12 cellular contexts compared by ENCODE assay signal in the genomic region with DNA sequence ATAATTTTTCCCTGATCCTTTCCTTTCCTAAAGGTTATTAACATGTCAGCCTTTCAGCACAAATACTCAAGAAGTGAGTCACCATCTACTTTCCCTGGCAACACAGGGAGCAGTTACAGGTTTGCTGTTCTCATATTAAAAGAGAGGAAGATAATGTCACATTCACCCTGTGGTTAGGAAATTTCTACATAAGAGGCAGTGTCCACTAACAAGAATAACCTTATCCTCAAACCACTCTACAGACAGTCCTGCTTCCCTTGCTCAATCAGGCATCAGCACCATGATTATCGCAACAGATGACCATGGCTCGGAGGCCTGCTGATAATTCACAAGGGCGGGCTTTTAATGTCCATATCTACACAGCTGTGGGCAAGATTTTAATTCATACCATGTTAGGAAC. TPM values are rescaled to one million over a fixed set of nuclear protein-coding genes. Genes with fewer than 3 reads are reported as not detected.
DNase-seq lines count a peak whose midpoint lies in the region; ATAC-seq and TF ChIP-seq lines count a peak whose summit lies in the region.
"Had no signal": no experiment of that assay in that cellular context is flagged by ENCODE, and none has a peak within 500 bp of the region (broad histone marks: within the 10 kb centered on the region; RNA-seq: fewer than 3 reads in every experiment).

No MANE protein-coding gene starts in this region.

- TF ChIP-seq CTCF in AG04449 (IDR thresholded peaks at IDR 0.05; ENCODE audit: insufficient read depth, low read length, missing control alignments) (no peak), cardiac fibroblast (IDR thresholded peaks at IDR 0.05; ENCODE audit: low read depth, low read length) (no peak), kidney epithelial cell (IDR thresholded peaks at IDR 0.05; ENCODE audit: insufficient read depth, low read length, poor library complexity, severe bottlenecking) (no peak)
- no peak for TF ChIP-seq CTCF in activated CD8-positive, alpha-beta T cell treated with anti-CD3 and anti-CD28 coated beads for 36 hours (IDR thresholded peaks at IDR 0.05)

- POLR2A ChIA-PET in AG04449 (lab: Yijun Ruan, JAX): no interaction called here
- POLR2A ChIA-PET in activated CD8-positive, alpha-beta T cell treated with anti-CD3 and anti-CD28 coated beads for 36 hours (lab: Charles Lee): no interaction called here

- intact Hi-C loops in activated CD8-positive, alpha-beta T cell treated with anti-CD3 and anti-CD28 coated beads for 36 hours (cut with micrococcal nuclease): no loop called here

- no peaks in the 10 kb centered on the region for H3K36me3 ChIP-seq in kidney epithelial cell (ENCODE audit: control insufficient read depth, insufficient read depth, low read length)

- H3K9me3 Mint-ChIP-seq in activated CD8-positive, alpha-beta memory T cell treated with anti-CD3 and anti-CD28 coated beads, Interleukin-2, amount 10 ng/mL, durations not matched to agents 7 days and 5 days (ENCODE audit: low read depth): no peaks in the 10 kb centered on the region
- no peaks in the 10 kb centered on the region for H3K9me3 Mint-ChIP-seq in stimulated activated memory B cell treated with anti-CD40 and anti-IgM and Interleukin-4, amounts not matched to agents 10 μg/mL and 1 μg/mL and 100 μg/mL, for 72 hours
- H3K9me3 Mint-ChIP-seq in activated CD8-positive, alpha-beta T cell treated with anti-CD3 and anti-CD28 coated beads for 36 hours: no peaks in the 10 kb centered on the region
- H3K9me3 Mint-ChIP-seq: WTC11 had no signal

- CTCF ChIA-PET in AG04449 (lab: Yijun Ruan, JAX): interaction anchor here (1.3 to 1.6 kb wide), 4 partner anchors 16 to 33 kb away, joined by 3 to 5 read pairs (median 4); partner anchors contain the start of gene RNF150
- CTCF ChIA-PET in activated CD8-positive, alpha-beta memory T cell treated with anti-CD3 and anti-CD28 coated beads, Interleukin-2, amount 10 ng/mL, durations not matched to agents 7 days and 5 days (lab: Charles Lee): no interaction called here
- CTCF ChIA-PET in activated CD8-positive, alpha-beta T cell treated with anti-CD3 and anti-CD28 coated beads for 36 hours (lab: Charles Lee): no interaction called here

- no peak overlapping the region for H3K27ac Mint-ChIP-seq in activated CD8-positive, alpha-beta memory T cell treated with anti-CD3 and anti-CD28 coated beads, Interleukin-2, amount 10 ng/mL, durations not matched to agents 7 days and 5 days
- no peak overlapping the region for H3K27ac Mint-ChIP-seq in stimulated activated memory B cell treated with anti-CD40 and anti-IgM and Interleukin-4, amounts not matched to agents 10 μg/mL and 1 μg/mL and 100 μg/mL, for 72 hours
- H3K27ac Mint-ChIP-seq in activated CD8-positive, alpha-beta T cell treated with anti-CD3 and anti-CD28 coated beads for 36 hours: no peak overlapping the region
- H3K27ac Mint-ChIP-seq: activated T-cell treated with anti-CD3 and anti-CD28 coated beads, Interleukin-2, amount 50 U/mL, for 72 hours; WTC11 had no signal

- DNase-seq in AG04449 (ENCODE audit: low read depth, low spot score) (peak; percentile 36), HT1080 (ENCODE audit: low read depth) (peak; percentile 77), cardiac fibroblast (ENCODE audit: low read depth in 2 of 2) (peak; percentile 29 to 58), kidney epithelial cell (ENCODE audit: low read depth) (peak; percentile 60), occipital lobe (lab: John Stamatoyannopoulos, UW) (no peak)
- no peak for DNase-seq in activated CD8-positive, alpha-beta memory T cell treated with anti-CD3 and anti-CD28 coated beads, Interleukin-2, amount 10 ng/mL, durations not matched to agents 7 days and 5 days
- no peak for DNase-seq in activated CD8-positive, alpha-beta T cell treated with anti-CD3 and anti-CD28 coated beads for 36 hours
- DNase-seq: activated T-cell treated with anti-CD3 and anti-CD28 coated beads, Interleukin-2, amount 50 U/mL, for 72 hours; H7 had no signal

- H3K27me3 ChIP-seq in kidney epithelial cell (ENCODE audit: control insufficient read depth, insufficient read depth, low read length): no peaks in the 10 kb centered on the region

- no peak overlapping the region for H3K4me3 ChIP-seq in AG04449 (ENCODE audit: low read depth, low read length)
- no peak overlapping the region for H3K4me3 ChIP-seq in cardiac fibroblast (replicated peaks in 1 of 2; ENCODE audit: low read depth in 2 of 2, low read length in 2 of 2)
- H3K4me3 ChIP-seq in kidney epithelial cell (ENCODE audit: low read depth, low read length): no peak overlapping the region
- H3K4me3 ChIP-seq: smooth muscle cell had no signal

- no peaks in the 10 kb centered on the region for H3K4me1 Mint-ChIP-seq in activated CD8-positive, alpha-beta memory T cell treated with anti-CD3 and anti-CD28 coated beads, Interleukin-2, amount 10 ng/mL, durations not matched to agents 7 days and 5 days
- no peaks in the 10 kb centered on the region for H3K4me1 Mint-ChIP-seq in stimulated activated memory B cell treated with anti-CD40 and anti-IgM and Interleukin-4, amounts not matched to agents 10 μg/mL and 1 μg/mL and 100 μg/mL, for 72 hours
- no peaks in the 10 kb centered on the region for H3K4me1 Mint-ChIP-seq in activated CD8-positive, alpha-beta T cell treated with anti-CD3 and anti-CD28 coated beads for 36 hours (ENCODE audit: low read depth)
- H3K4me1 Mint-ChIP-seq: WTC11 had no signal

- peaks cover 2% of the 10 kb centered on the region for H3K27me3 Mint-ChIP-seq in activated CD8-positive, alpha-beta memory T cell treated with anti-CD3 and anti-CD28 coated beads, Interleukin-2, amount 10 ng/mL, durations not matched to agents 7 days and 5 days
- H3K27me3 Mint-ChIP-seq in stimulated activated memory B cell treated with anti-CD40 and anti-IgM and Interleukin-4, amounts not matched to agents 10 μg/mL and 1 μg/mL and 100 μg/mL, for 72 hours: no peaks in the 10 kb centered on the region
- no peaks in the 10 kb centered on the region for H3K27me3 Mint-ChIP-seq in activated CD8-positive, alpha-beta T cell treated with anti-CD3 and anti-CD28 coated beads for 36 hours

- H3K36me3 Mint-ChIP-seq in activated CD8-positive, alpha-beta memory T cell treated with anti-CD3 and anti-CD28 coated beads, Interleukin-2, amount 10 ng/mL, durations not matched to agents 7 days and 5 days: no peaks in the 10 kb centered on the region
- H3K36me3 Mint-ChIP-seq in stimulated activated memory B cell treated with anti-CD40 and anti-IgM and Interleukin-4, amounts not matched to agents 10 μg/mL and 1 μg/mL and 100 μg/mL, for 72 hours: no peaks in the 10 kb centered on the region
- no peaks in the 10 kb centered on the region for H3K36me3 Mint-ChIP-seq in activated CD8-positive, alpha-beta T cell treated with anti-CD3 and anti-CD28 coated beads for 36 hours (ENCODE audit: low read depth)
- H3K36me3 Mint-ChIP-seq: WTC11 had no signal

- H3K4me3 Mint-ChIP-seq in activated CD8-positive, alpha-beta memory T cell treated with anti-CD3 and anti-CD28 coated beads, Interleukin-2, amount 10 ng/mL, durations not matched to agents 7 days and 5 days: no peak overlapping the region
- no peak overlapping the region for H3K4me3 Mint-ChIP-seq in stimulated activated memory B cell treated with anti-CD40 and anti-IgM and Interleukin-4, amounts not matched to agents 10 μg/mL and 1 μg/mL and 100 μg/mL, for 72 hours
- H3K4me3 Mint-ChIP-seq in activated CD8-positive, alpha-beta T cell treated with anti-CD3 and anti-CD28 coated beads for 36 hours: no peak overlapping the region
- H3K4me3 Mint-ChIP-seq: activated T-cell treated with anti-CD3 and anti-CD28 coated beads, Interleukin-2, amount 50 U/mL, for 72 hours; WTC11 had no signal

- ATAC-seq in activated CD8-positive, alpha-beta memory T cell treated with anti-CD3 and anti-CD28 coated beads, Interleukin-2, amount 10 ng/mL, durations not matched to agents 7 days and 5 days: no peak
- no peak for ATAC-seq in stimulated activated memory B cell treated with anti-CD40 and anti-IgM and Interleukin-4, amounts not matched to agents 10 μg/mL and 1 μg/mL and 100 μg/mL, for 72 hours
- ATAC-seq in activated CD8-positive, alpha-beta T cell treated with anti-CD3 and anti-CD28 coated beads for 36 hours: no peak
- ATAC-seq: activated T-cell treated with anti-CD3 and anti-CD28 coated beads, Interleukin-2, amount 50 U/mL, for 72 hours; WTC11 had no signal

RNA-seq across cellular contexts. Expression of gene RNF150, which starts 30.9 kb away (rescaled TPM):
- total RNA-seq in HT1080 (2014; rRNA removed; shearing (Covaris generic)): 0.37 and 0.73 TPM in 2 replicates
- 0.31 and 0.53 TPM in 2 replicates for polyA plus RNA-seq in HT1080 (2015; cell fraction: cytosol; rRNA removed)
- polyA plus RNA-seq in HT1080 (2015; cell fraction: nucleus; rRNA removed): 0.88 and 1.3 TPM in 2 replicates
- total RNA-seq in kidney epithelial cell (3.2 and 5.4 TPM in 2 replicates), occipital lobe (34.5 TPM)
- under 1 TPM in 1 of 2 experiments, not detected in 1; 0.05 TPM for total RNA-seq in activated CD8-positive, alpha-beta memory T cell treated with anti-CD3 and anti-CD28 coated beads, Interleukin-2, amount 10 ng/mL, durations not matched to agents 7 days and 5 days
- under 1 TPM; 0.09 to 0.43 TPM for total RNA-seq in activated CD8-positive, alpha-beta T cell treated with anti-CD3 and anti-CD28 coated beads for 36 hours

Comparison
In these comparisons a context has a peak if more than half of its experiments do, and no peak if none do; other contexts are left out.
1. DNase-seq: peak in AG04449 (single experiment), HT1080 (single experiment), cardiac fibroblast (2 of 2) and kidney epithelial cell (single experiment); none in activated CD8-positive, alpha-beta memory T cell treated with anti-CD3 and anti-CD28 coated beads, Interleukin-2, amount 10 ng/mL, durations not matched to agents 7 days and 5 days (single experiment), occipital lobe (single experiment) and activated CD8-positive, alpha-beta T cell treated with anti-CD3 and anti-CD28 coated beads for 36 hours (single experiment).